ENCODE assay signal across 19 cellular contexts in the genomic region with DNA sequence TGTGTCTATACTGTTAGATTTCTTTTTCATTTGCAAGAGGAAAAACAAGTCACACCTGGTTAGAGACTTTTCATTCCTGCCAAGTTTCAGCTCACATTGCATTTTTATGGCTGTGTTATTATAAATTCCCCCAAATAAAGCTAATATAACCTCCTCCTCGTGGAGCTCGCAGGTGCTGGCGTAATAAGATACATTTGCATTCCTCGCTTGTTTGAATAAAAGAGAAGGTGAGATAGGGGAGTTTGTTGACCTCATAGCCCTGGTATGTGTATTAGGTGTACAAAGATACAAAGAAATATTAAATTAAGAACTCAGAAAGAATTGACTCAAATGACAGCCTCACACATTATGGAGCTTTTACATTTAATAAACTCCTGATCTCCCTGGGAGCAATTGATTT.
"Had no signal": no experiment of that assay in that cellular context is flagged by ENCODE, and none has a peak within 500 bp of the region (broad histone marks: within the 10 kb centered on the region; RNA-seq: fewer than 3 reads in every experiment).

No MANE protein-coding gene starts in this region.

- DNase-seq: activated CD4-positive, alpha-beta T cell treated with anti-CD3 and anti-CD28 coated beads for 36 hours; activated CD4-positive, CD25-positive, alpha-beta regulatory T cell; activated CD8-positive, alpha-beta memory T cell treated with anti-CD3 and anti-CD28 coated beads, Interleukin-2, amount 10 ng/mL, durations not matched to agents 7 days and 5 days; activated CD8-positive, alpha-beta T cell treated with anti-CD3 and anti-CD28 coated beads, Interleukin-2, amount 10 ng/mL, durations not matched to agents 7 days and 5 days; activated naive CD8-positive, alpha-beta T cell treated with anti-CD3 and anti-CD28 coated beads, Interleukin-2, amount 50 U/mL, for 24 hours; activated T-cell treated with anti-CD3 and anti-CD28 coated beads, Interleukin-2, amount 50 U/mL, for 48 hours; amygdala; dermis blood vessel endothelial cell; effector CD4-positive, alpha-beta T cell; left ventricle myocardium inferior; mucosa of descending colon; nephron progenitor cell; nucleus accumbens; pancreas; right cardiac atrium; stimulated activated naive CD4-positive, alpha-beta T cell; T-cell had no signal

- H3K27ac ChIP-seq: left ventricle myocardium inferior, pancreas, tibial nerve had no signal

- H3K4me1 ChIP-seq: left ventricle myocardium inferior, pancreas, tibial nerve had no signal

- H3K4me3 ChIP-seq: left ventricle myocardium inferior, lung, mucosa of descending colon, pancreas, tibial nerve had no signal

- H3K27me3 ChIP-seq: tibial nerve had no signal

- H3K9me3 ChIP-seq: left ventricle myocardium inferior, mucosa of descending colon, pancreas, tibial nerve had no signal

- H3K36me3 ChIP-seq: left ventricle myocardium inferior, pancreas, tibial nerve had no signal
